ENCODE assay signal across 8 cellular contexts in the genomic region with DNA sequence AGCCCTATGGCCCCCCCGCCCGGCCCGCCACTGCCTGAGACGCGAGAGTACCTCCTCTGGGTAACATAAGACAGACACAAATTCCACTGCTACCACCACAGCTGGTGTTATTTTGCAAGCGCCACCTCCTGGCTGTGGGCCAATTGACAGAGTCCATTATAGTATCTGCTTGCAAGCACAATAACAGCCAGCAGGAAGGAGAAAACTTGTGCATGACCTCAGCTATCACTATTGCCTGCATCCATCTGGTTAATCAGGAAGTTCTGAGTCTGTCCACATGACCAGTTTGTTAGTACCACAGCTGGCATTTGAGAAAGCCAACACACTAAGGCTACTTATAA.
DNase-seq lines count a peak whose midpoint lies in the region; ATAC-seq lines count a peak whose summit lies in the region.

No MANE protein-coding gene starts in this region.

- no peak overlapping the region for H3K9ac ChIP-seq in rectal smooth muscle tissue (ENCODE audit: low read length)

- H3K27ac ChIP-seq in rectal smooth muscle tissue (ENCODE audit: low read depth, low read length), result peak overlapping the region; percentile 43

- H3K4me3 ChIP-seq in rectal smooth muscle tissue (ENCODE audit: low read length), result no peak overlapping the region

- no peaks in the 10 kb centered on the region for H3K36me3 ChIP-seq in rectal smooth muscle tissue (ENCODE audit: control insufficient read depth, insufficient read depth, low read length)

- peak; percentile 83 for DNase-seq in CMK (ENCODE audit: low read depth)
- peak; percentile 55 for DNase-seq in HuH-7 (ENCODE audit: low spot score)
- peak; percentile 98 for DNase-seq in RPMI8226
- peak; percentile 8 for DNase-seq in fibroblast of peridontal ligament (ENCODE audit: extremely low read depth)
- DNase-seq in 8988T, result no peak

- H3K4me1 ChIP-seq in rectal smooth muscle tissue (ENCODE audit: control insufficient read depth, insufficient read depth, low read length), result peaks cover 9% of the 10 kb centered on the region

- H3K27me3 ChIP-seq in rectal smooth muscle tissue (ENCODE audit: control insufficient read depth, insufficient read depth, low read length), result no peaks in the 10 kb centered on the region

- ATAC-seq in GM21786 (IDR thresholded peaks at IDR 0.05; ENCODE audit: unreplicated experiment), result no peak
- no peak for ATAC-seq in GM21576 (IDR thresholded peaks at IDR 0.05; ENCODE audit: unreplicated experiment)
